Comparison of ENCODE assay signal across 14 cellular contexts in the genomic region with DNA sequence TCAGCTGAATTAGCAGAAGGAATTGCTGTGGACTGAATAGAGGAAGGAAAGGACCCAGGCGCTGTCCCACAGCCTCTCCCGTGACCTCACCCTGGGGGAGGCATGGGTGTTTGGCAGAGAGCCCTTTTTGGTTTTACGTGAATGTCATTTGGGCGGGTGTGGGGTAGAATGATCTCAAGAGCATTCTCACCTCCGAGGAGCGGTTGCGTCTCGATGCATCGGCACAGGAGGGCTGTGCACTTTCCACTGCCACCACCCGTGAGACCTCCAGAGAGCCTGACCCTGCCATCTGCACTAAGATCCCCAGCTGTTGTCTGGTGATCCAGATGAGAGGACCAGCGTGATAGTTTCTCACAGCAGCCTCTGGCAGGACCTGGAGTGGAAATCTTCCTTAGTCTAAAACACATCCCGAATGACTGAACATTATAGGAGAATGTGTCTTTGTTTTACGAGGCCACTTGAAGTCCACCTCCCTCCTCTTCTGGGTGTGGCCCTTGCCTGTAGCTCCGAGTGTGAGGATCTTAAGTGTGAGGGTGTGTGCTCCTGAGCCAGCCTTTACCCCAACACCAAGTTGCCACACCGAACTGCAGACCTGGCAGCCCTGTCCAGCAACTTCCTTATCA. TPM values are rescaled to one million over a fixed set of nuclear protein-coding genes. Genes with fewer than 3 reads are reported as not detected.
DNase-seq lines count a peak whose midpoint lies in the region; ATAC-seq, FAIRE-seq and TF ChIP-seq lines count a peak whose summit lies in the region.
"Had no signal": no experiment of that assay in that cellular context is flagged by ENCODE, and none has a peak within 500 bp of the region (broad histone marks: within the 10 kb centered on the region; RNA-seq: fewer than 3 reads in every experiment).

No MANE protein-coding gene starts in this region.

- H3K9ac ChIP-seq in SK-N-SH (no peak overlapping the region), keratinocyte (ENCODE audit: control insufficient read depth, extremely low read depth, insufficient read depth, low read length) (peak overlapping the region; percentile 40)

- H3K36me3 ChIP-seq in SK-N-SH (replicated peaks in 1 of 2; ENCODE audit: control insufficient read depth in 1 of 2, insufficient read depth in 2 of 2, low read length in 1 of 2), result peaks cover 0 to 5% of the 10 kb centered on the region in 2 experiments
- H3K36me3 ChIP-seq in keratinocyte (ENCODE audit: control insufficient read depth in 2 of 2, extremely low read depth in 1 of 2, insufficient read depth in 2 of 2, low read length in 2 of 2), result peaks cover 3 to 6% of the 10 kb centered on the region in 2 experiments
- H3K36me3 ChIP-seq: thoracic aorta had no signal

- peaks cover 37 to 69% of the 10 kb centered on the region in 2 donors for H3K4me1 Mint-ChIP-seq in stimulated activated naive B cell treated with anti-CD40 and anti-IgM and Interleukin-4, amounts not matched to agents 10 μg/mL and 1 μg/mL and 100 μg/mL, for 72 hours

- WGBS in SK-N-SH (ENCODE audit: low lambda C conversion rate), result 92% methylated on average over 15 of the region's 15 CpGs

- H3K79me2 ChIP-seq in SK-N-SH (ENCODE audit: insufficient read depth), result peaks cover 100% of the 10 kb centered on the region
- H3K79me2 ChIP-seq in keratinocyte (ENCODE audit: control insufficient read depth, insufficient read depth, low read length), result peaks cover 97% of the 10 kb centered on the region

- POLR2A ChIA-PET in SK-N-SH (lab: Yijun Ruan, JAX), result no interaction called here

- H3K4me1 ChIP-seq in SK-N-SH (ENCODE audit: control insufficient read depth in 1 of 2, insufficient read depth in 2 of 2, low read depth in 1 of 2, low read length in 1 of 2) (peaks cover 8 to 24% of the 10 kb centered on the region in 2 experiments; a peak in 2 of 4 replicates), keratinocyte (ENCODE audit: control insufficient read depth, extremely low read depth, insufficient read depth, low read length) (peaks cover 25% of the 10 kb centered on the region)

- TF ChIP-seq EP300 in SK-N-SH (IDR thresholded peaks at IDR 0.05; ENCODE audit: borderline replicate concordance in 1 of 2, low read depth in 1 of 2, low read length in 1 of 2), result no peak

- H3K9me3 Mint-ChIP-seq in stimulated activated naive B cell treated with anti-CD40 and anti-IgM and Interleukin-4, amounts not matched to agents 10 μg/mL and 1 μg/mL and 100 μg/mL, for 72 hours, result peaks cover 0 to 4% of the 10 kb centered on the region in 2 donors
- H3K9me3 Mint-ChIP-seq: T-cell had no signal

- H3K9me2 ChIP-seq in SK-N-SH, result no peaks in the 10 kb centered on the region

- CTCF ChIA-PET in SK-N-SH (lab: Yijun Ruan, JAX), result interaction anchor here (0.9 to 1.6 kb wide), 3 partner anchors 20 to 82 kb away, joined by 3 to 5 read pairs (median 4); a partner anchor contains a TSS

- no peaks in the 10 kb centered on the region for H3K27me3 ChIP-seq in SK-N-SH (ENCODE audit: insufficient read depth)
- no peaks in the 10 kb centered on the region for H3K27me3 ChIP-seq in keratinocyte (ENCODE audit: control insufficient read depth, extremely low read depth, insufficient read depth, low read length)

- peaks cover 16% of the 10 kb centered on the region for H3F3A ChIP-seq in SK-N-SH (replicated peaks; ENCODE audit: insufficient read depth)

- TF ChIP-seq RAD21 in SK-N-SH (IDR thresholded peaks at IDR 0.05; ENCODE audit: low read length), result no peak

- H4K20me1 ChIP-seq in SK-N-SH (ENCODE audit: insufficient read depth) (peaks cover 98% of the 10 kb centered on the region), keratinocyte (ENCODE audit: control insufficient read depth, extremely low read depth, insufficient read depth, low read length) (peaks cover 67% of the 10 kb centered on the region)

- H3K4me3 Mint-ChIP-seq in stimulated activated naive B cell treated with anti-CD40 and anti-IgM and Interleukin-4, amounts not matched to agents 10 μg/mL and 1 μg/mL and 100 μg/mL, for 72 hours, result no peak overlapping the region
- H3K4me3 Mint-ChIP-seq: T-cell had no signal

- ATAC-seq in SK-N-SH treated with all-trans-retinoic acid at 6 μM for 48 hours (no peak), GM18873 (IDR thresholded peaks at IDR 0.05; ENCODE audit: low FRiP score, unreplicated experiment) (no peak), HG03095 (IDR thresholded peaks at IDR 0.05; ENCODE audit: unreplicated experiment) (no peak)
- peak; percentile 10 to 31 for ATAC-seq in stimulated activated naive B cell treated with anti-CD40 and anti-IgM and Interleukin-4, amounts not matched to agents 10 μg/mL and 1 μg/mL and 100 μg/mL, for 72 hours (replicated peaks)
- ATAC-seq: T-cell had no signal

- H3K27me3 Mint-ChIP-seq in stimulated activated naive B cell treated with anti-CD40 and anti-IgM and Interleukin-4, amounts not matched to agents 10 μg/mL and 1 μg/mL and 100 μg/mL, for 72 hours, result no peaks in the 10 kb centered on the region
- H3K27me3 Mint-ChIP-seq: T-cell had no signal

- H3K27ac Mint-ChIP-seq in stimulated activated naive B cell treated with anti-CD40 and anti-IgM and Interleukin-4, amounts not matched to agents 10 μg/mL and 1 μg/mL and 100 μg/mL, for 72 hours, result peak overlapping the region; percentile 20

- H3K9me1 ChIP-seq in keratinocyte (ENCODE audit: control insufficient read depth, extremely low read depth, insufficient read depth, low read length), result peaks cover 6% of the 10 kb centered on the region

- TF ChIP-seq CTCF in SK-N-SH (IDR thresholded peaks at IDR 0.05), result no peak
- no peak for TF ChIP-seq CTCF in VCaP (conservative IDR thresholded peaks at IDR 0.05)
- no peak for TF ChIP-seq CTCF in keratinocyte (optimal IDR thresholded peaks at IDR 0.05 in 1 of 3, IDR thresholded peaks at IDR 0.05 in 1 of 3, conservative IDR thresholded peaks at IDR 0.05 in 1 of 3; ENCODE audit: extremely low read depth in 1 of 3, insufficient read depth in 2 of 3, low read length in 3 of 3)

- H3K9me3 ChIP-seq in SK-N-SH (no peaks in the 10 kb centered on the region), keratinocyte (ENCODE audit: control insufficient read depth, low read depth, low read length) (no peaks in the 10 kb centered on the region)
- H3K9me3 ChIP-seq: thoracic aorta had no signal

- peak overlapping the region in 1 of 2 experiments; percentile 17; a peak in 1 of 4 replicates for H3K27ac ChIP-seq in SK-N-SH (ENCODE audit: low read depth in 2 of 2, low read length in 1 of 2)
- peak overlapping the region; percentile 60 for H3K27ac ChIP-seq in VCaP
- peak overlapping the region; percentile 48 for H3K27ac ChIP-seq in keratinocyte (ENCODE audit: control insufficient read depth, insufficient read depth, low read length)
- H3K27ac ChIP-seq: thoracic aorta had no signal

- peak; percentile 26 for DNase-seq in SK-N-SH
- no peak for DNase-seq in keratinocyte (ENCODE audit: low read depth, low spot score)
- no peak for DNase-seq in stimulated activated naive B cell treated with anti-CD40 and anti-IgM and Interleukin-4, amounts not matched to agents 10 μg/mL and 1 μg/mL and 100 μg/mL, for 72 hours
- DNase-seq in GM19239 (ENCODE audit: insufficient read length, low spot score), result no peak
- DNase-seq: activated naive CD4-positive, alpha-beta T cell treated with Interleukin-2 at 50 U/mL for 16 hours; NCI-H2171 treated with DMSO at 0.1 percent for 48 hours; stimulated activated CD4-positive, alpha-beta T cell treated with anti-CD3 and anti-CD28 coated beads, Interleukin-15, amount 100 ng/mL, for 24 hours had no signal

- H3K4me3 ChIP-seq in SK-N-SH (ENCODE audit: low read depth in 2 of 2, low read length in 1 of 2) (no peak overlapping the region), keratinocyte (ENCODE audit: control insufficient read depth in 2 of 3, extremely low read depth in 1 of 3, insufficient read depth in 2 of 3, low read depth in 1 of 3, low read length in 3 of 3) (no peak overlapping the region)
- H3K4me3 ChIP-seq: thoracic aorta had no signal

- H3K4me2 ChIP-seq in SK-N-SH (no peak overlapping the region), keratinocyte (ENCODE audit: control insufficient read depth, extremely low read depth, insufficient read depth, low read depth, low read length) (peak overlapping the region; percentile 17)

- dilution Hi-C loops in keratinocyte (cut with MboI; ENCODE audit: extremely low pct_ligation_motif_present, low sequenced_read_pairs), result no loop called here

- H2AFZ ChIP-seq in SK-N-SH (ENCODE audit: low read depth) (no peak overlapping the region), keratinocyte (ENCODE audit: control insufficient read depth, low read length) (no peak overlapping the region)

- FAIRE-seq in keratinocyte (lab: Jason Lieb, UNC) (no peak), GM19239 (lab: Jason Lieb, UNC) (no peak)
- FAIRE-seq: endometrium had no signal

- peaks cover 7 to 17% of the 10 kb centered on the region in 2 donors for H3K36me3 Mint-ChIP-seq in stimulated activated naive B cell treated with anti-CD40 and anti-IgM and Interleukin-4, amounts not matched to agents 10 μg/mL and 1 μg/mL and 100 μg/mL, for 72 hours

TF ChIP-seq in SK-N-SH, 30 proteins besides CTCF, POLR2A, EP300 and RAD21 (continues in another document):
- no peak for TF ChIP-seq FOSL2 (IDR thresholded peaks at IDR 0.05; ENCODE audit: borderline replicate concordance, low read depth)

TF ChIP-seq in SK-N-SH treated with all-trans-retinoic acid at 6 μM for 48 hours, 23 proteins besides CTCF, POLR2A, EP300 and RAD21:
- no peak for TF ChIP-seq ZFP30 (CRISPR knock-in tag; IDR thresholded peaks at IDR 0.05)
- TF ChIP-seq RARB (CRISPR knock-in tag; IDR thresholded peaks at IDR 0.05), result no peak
- TF ChIP-seq ESRRG (CRISPR knock-in tag; IDR thresholded peaks at IDR 0.05), result no peak
- TF ChIP-seq ZFP3 (CRISPR knock-in tag; IDR thresholded peaks at IDR 0.05), result no peak
- no peak for TF ChIP-seq CSDC2 (CRISPR knock-in tag; IDR thresholded peaks at IDR 0.05)

RNA-seq across cellular contexts. Expression of a gene that starts 29.3 kb away (rescaled TPM):
- polyA plus RNA-seq in SK-N-SH (2012; rRNA removed) (33.6 and 36.4 TPM in 2 replicates), keratinocyte (39.4 to 43.9 TPM (median 43.8 TPM) in 3 replicates)
- polyA plus RNA-seq in SK-N-SH (2012; cell fraction: cytosol; rRNA removed), result 21.3 and 29.9 TPM in 2 replicates
- polyA plus RNA-seq in SK-N-SH (2012; cell fraction: nucleus; rRNA removed), result 43.8 and 54.0 TPM in 2 replicates
- polyA plus RNA-seq in keratinocyte (2011; ENCODE audit: low read depth), result 18.2 TPM
- 35.9 and 37.2 TPM in 2 replicates for polyA plus RNA-seq in keratinocyte (2011; cell fraction: cytosol; rRNA removed)
- 48.2 and 60.2 TPM in 2 replicates for polyA plus RNA-seq in keratinocyte (2011; cell fraction: nucleus; rRNA removed)
- polyA plus RNA-seq in keratinocyte (2012; ENCODE audit: low replicate concordance), result 28.4 and 48.4 TPM in 2 replicates
- polyA minus RNA-seq in keratinocyte, result 41.7 to 60.1 TPM (median 47.5 TPM) in 3 replicates
- 75.4 TPM for polyA minus RNA-seq in keratinocyte (2011; cell fraction: cytosol; rRNA and poly(A)+ RNA removed)
- polyA minus RNA-seq in keratinocyte (2011; cell fraction: nucleus; rRNA and poly(A)+ RNA removed), result 47.2 and 69.3 TPM in 2 replicates

Comparison
In these comparisons a context has a peak if more than half of its experiments do, and no peak if none do; other contexts are left out.
1. ATAC-seq: peak in stimulated activated naive B cell treated with anti-CD40 and anti-IgM and Interleukin-4, amounts not matched to agents 10 μg/mL and 1 μg/mL and 100 μg/mL, for 72 hours (2 of 2); none in SK-N-SH treated with all-trans-retinoic acid at 6 μM for 48 hours (single experiment), GM18873 (single experiment) and HG03095 (single experiment).